In genomic region chr5:108615216-108615615, GRCh38 we compare ENCODE assay signal across 22 cellular contexts.
DNase-seq lines count a peak whose midpoint lies in the region; ATAC-seq and TF ChIP-seq lines count a peak whose summit lies in the region.
"Had no signal": no experiment of that assay in that cellular context is flagged by ENCODE, and none has a peak within 500 bp of the region (broad histone marks: within the 10 kb centered on the region; RNA-seq: fewer than 3 reads in every experiment).

No MANE protein-coding gene starts in this region.

- H3K4me3 Mint-ChIP-seq in activated CD4-positive, alpha-beta T cell treated with anti-CD3 and anti-CD28 coated beads, Interleukin-2, amount 10 ng/mL, durations not matched to agents 24 days and 14 days: no peak overlapping the region
- no peak overlapping the region for H3K4me3 Mint-ChIP-seq in stimulated activated effector memory CD8-positive, alpha-beta T cell treated with anti-CD3 and anti-CD28 coated beads, Interleukin-12 subunit alpha, Interleukin-12 subunit beta, amount 100 ng/mL, for 72 hours
- H3K4me3 Mint-ChIP-seq: stimulated activated naive CD8-positive, alpha-beta T cell treated with anti-CD3 and anti-CD28 coated beads, Interleukin-15, Interleukin-2, amounts not matched to agents 100 ng/mL and 50 ng/mL, for 24 hours had no signal

- H3K9me3 Mint-ChIP-seq in activated CD4-positive, alpha-beta T cell treated with anti-CD3 and anti-CD28 coated beads, Interleukin-2, amount 10 ng/mL, durations not matched to agents 24 days and 14 days: no peaks in the 10 kb centered on the region
- H3K9me3 Mint-ChIP-seq in stimulated activated effector memory CD8-positive, alpha-beta T cell treated with anti-CD3 and anti-CD28 coated beads, Interleukin-12 subunit alpha, Interleukin-12 subunit beta, amount 100 ng/mL, for 72 hours: peaks cover under 1% of the 10 kb centered on the region

- H3K27me3 Mint-ChIP-seq in activated CD4-positive, alpha-beta T cell treated with anti-CD3 and anti-CD28 coated beads, Interleukin-2, amount 10 ng/mL, durations not matched to agents 24 days and 14 days: peaks cover 2% of the 10 kb centered on the region

- H3K36me3 ChIP-seq in RWPE2 (ENCODE audit: low read depth): no peaks in the 10 kb centered on the region
- H3K36me3 ChIP-seq: tibial nerve had no signal

- H3K36me3 Mint-ChIP-seq in activated CD4-positive, alpha-beta T cell treated with anti-CD3 and anti-CD28 coated beads, Interleukin-2, amount 10 ng/mL, durations not matched to agents 24 days and 14 days (ENCODE audit: low read depth): no peaks in the 10 kb centered on the region
- no peaks in the 10 kb centered on the region for H3K36me3 Mint-ChIP-seq in stimulated activated effector memory CD8-positive, alpha-beta T cell treated with anti-CD3 and anti-CD28 coated beads, Interleukin-12 subunit alpha, Interleukin-12 subunit beta, amount 100 ng/mL, for 72 hours

- H3K9me3 ChIP-seq in RWPE2 (ENCODE audit: severe bottlenecking): no peaks in the 10 kb centered on the region

- no peak for TF ChIP-seq CTCF in RWPE2 (IDR thresholded peaks at IDR 0.05; ENCODE audit: poor library complexity, severe bottlenecking)

- no peaks in the 10 kb centered on the region for H3K4me1 ChIP-seq in RWPE2 (ENCODE audit: insufficient read depth, poor library complexity, severe bottlenecking)
- H3K4me1 ChIP-seq: tibial nerve had no signal

- no peak overlapping the region for H3K27ac Mint-ChIP-seq in activated CD4-positive, alpha-beta T cell treated with anti-CD3 and anti-CD28 coated beads, Interleukin-2, amount 10 ng/mL, durations not matched to agents 24 days and 14 days
- no peak overlapping the region for H3K27ac Mint-ChIP-seq in stimulated activated effector memory CD8-positive, alpha-beta T cell treated with anti-CD3 and anti-CD28 coated beads, Interleukin-12 subunit alpha, Interleukin-12 subunit beta, amount 100 ng/mL, for 72 hours
- H3K27ac Mint-ChIP-seq: stimulated activated naive CD8-positive, alpha-beta T cell treated with anti-CD3 and anti-CD28 coated beads, Interleukin-15, Interleukin-2, amounts not matched to agents 100 ng/mL and 50 ng/mL, for 24 hours had no signal

- peak; percentile 45; the same call in 2 of the 3 replicates for ATAC-seq in RWPE2 (ENCODE audit: low read depth)
- no peak for ATAC-seq in stimulated activated effector memory CD8-positive, alpha-beta T cell treated with anti-CD3 and anti-CD28 coated beads, Interleukin-12 subunit alpha, Interleukin-12 subunit beta, amount 100 ng/mL, for 72 hours

- intact Hi-C loops in activated CD4-positive, alpha-beta T cell treated with anti-CD3 and anti-CD28 coated beads, Interleukin-2, amount 10 ng/mL, durations not matched to agents 24 days and 14 days (cut with micrococcal nuclease): no loop called here

- peak; percentile 9 for DNase-seq in activated CD4-positive, alpha-beta T cell treated with anti-CD3 and anti-CD28 coated beads, Interleukin-2, amount 10 ng/mL, durations not matched to agents 24 days and 14 days
- DNase-seq in activated CD4-positive, alpha-beta T cell treated with anti-CD3 and anti-CD28 coated beads, Interleukin-2, amount 50 U/mL, for 48 hours: no peak
- no peak for DNase-seq in RWPE2 (ENCODE audit: low spot score)
- DNase-seq in fibroblast of peridontal ligament (ENCODE audit: extremely low read depth): peak; percentile 83
- no peak for DNase-seq in stimulated activated CD8-positive, alpha-beta memory T cell treated with anti-CD3 and anti-CD28 coated beads, Interleukin-4, amount 100 ng/mL, for 48 hours
- DNase-seq in UCSD-AML1 (lab: John Stamatoyannopoulos, UW; ENCODE audit: unreplicated experiment): no peak
- no peak for DNase-seq in stimulated activated effector memory CD8-positive, alpha-beta T cell treated with anti-CD3 and anti-CD28 coated beads, Interleukin-12 subunit alpha, Interleukin-12 subunit beta, amount 100 ng/mL, for 72 hours (ENCODE audit: low spot score in 2 of 2)
- DNase-seq in hippocampal formation (lab: John Stamatoyannopoulos, UW): no peak
- DNase-seq: activated CD4-positive, alpha-beta T cell treated with anti-CD3 and anti-CD28 coated beads for 4 hours; activated naive CD4-positive, alpha-beta T cell treated with anti-CD3 and anti-CD28 coated beads, Interleukin-2, amount 50 U/mL, for 16 hours; aorta; C1 segment of cervical spinal cord; cerebellar nuclear complex; KG1; kidney glomerular epithelial cell; NCI-H1048; NCI-H2029; nucleus accumbens; OCI-M1; stimulated activated CD4-positive, alpha-beta T cell treated with anti-CD3 and anti-CD28 coated beads, Interleukin-2, amount 100 ng/mL, for 48 hours had no signal

- H3K27ac ChIP-seq in RWPE2 (ENCODE audit: poor library complexity, severe bottlenecking): no peak overlapping the region
- H3K27ac ChIP-seq: tibial nerve had no signal

- H3K27me3 ChIP-seq in RWPE2 (ENCODE audit: insufficient read depth, poor library complexity, severe bottlenecking): peaks cover 9% of the 10 kb centered on the region
- H3K27me3 ChIP-seq: tibial nerve had no signal

- no peaks in the 10 kb centered on the region for H3K4me1 Mint-ChIP-seq in activated CD4-positive, alpha-beta T cell treated with anti-CD3 and anti-CD28 coated beads, Interleukin-2, amount 10 ng/mL, durations not matched to agents 24 days and 14 days
- no peaks in the 10 kb centered on the region for H3K4me1 Mint-ChIP-seq in stimulated activated effector memory CD8-positive, alpha-beta T cell treated with anti-CD3 and anti-CD28 coated beads, Interleukin-12 subunit alpha, Interleukin-12 subunit beta, amount 100 ng/mL, for 72 hours

- no peak overlapping the region for H3K4me3 ChIP-seq in RWPE2 (ENCODE audit: severe bottlenecking)
- H3K4me3 ChIP-seq: tibial nerve had no signal

Comparison
In these comparisons a context has a peak if more than half of its experiments do, and no peak if none do; other contexts are left out.
1. DNase-seq: peak in activated CD4-positive, alpha-beta T cell treated with anti-CD3 and anti-CD28 coated beads, Interleukin-2, amount 10 ng/mL, durations not matched to agents 24 days and 14 days (single experiment) and fibroblast of peridontal ligament (single experiment); none in activated CD4-positive, alpha-beta T cell treated with anti-CD3 and anti-CD28 coated beads, Interleukin-2, amount 50 U/mL, for 48 hours (0 of 2), RWPE2 (single experiment), stimulated activated CD8-positive, alpha-beta memory T cell treated with anti-CD3 and anti-CD28 coated beads, Interleukin-4, amount 100 ng/mL, for 48 hours (single experiment), UCSD-AML1 (single experiment), stimulated activated effector memory CD8-positive, alpha-beta T cell treated with anti-CD3 and anti-CD28 coated beads, Interleukin-12 subunit alpha, Interleukin-12 subunit beta, amount 100 ng/mL, for 72 hours (0 of 2) and hippocampal formation (0 of 2).